In genomic region chr4:48141048-48141447, GRCh38 we compare ENCODE assay signal across 8 cellular contexts. TPM values are rescaled to one million over a fixed set of nuclear protein-coding genes. Genes with fewer than 3 reads are reported as not detected.
DNase-seq lines count a peak whose midpoint lies in the region; ATAC-seq and TF ChIP-seq lines count a peak whose summit lies in the region.

No MANE protein-coding gene starts in this region.

- H3K4me1 Mint-ChIP-seq in endodermal cell: peaks cover 1% of the 10 kb centered on the region
- H3K4me1 Mint-ChIP-seq in natural killer cell treated with Interleukin-12 subunit alpha and Interleukin-12 subunit beta and Interleukin-15 and Interleukin-18, amount 100 ng/mL, for 72 hours (ENCODE audit: low read depth in 2 of 2): peaks cover 35 to 48% of the 10 kb centered on the region in 2 donors

- 51% methylated on average over 2 of the region's 2 CpGs; no CpG with 5 or more reads in 1 of the 2 experiments for WGBS in endodermal cell (ENCODE audit: insufficient coverage in 1 of 2, insufficient read length in 1 of 2), 2 experiments

- H3K27me3 ChIP-seq in endodermal cell (ENCODE audit: control insufficient read depth, insufficient read depth, low read length, poor library complexity, severe bottlenecking): no peaks in the 10 kb centered on the region

- H3K9me3 ChIP-seq in endodermal cell (ENCODE audit: control insufficient read depth, low read length): no peaks in the 10 kb centered on the region

- H3K9ac ChIP-seq in endodermal cell (ENCODE audit: extremely low read depth, low read length, poor library complexity, severe bottlenecking): no peak overlapping the region

- no peaks in the 10 kb centered on the region for H3K27me3 Mint-ChIP-seq in endodermal cell (ENCODE audit: insufficient read depth)
- no peaks in the 10 kb centered on the region for H3K27me3 Mint-ChIP-seq in natural killer cell treated with Interleukin-12 subunit alpha and Interleukin-12 subunit beta and Interleukin-15 and Interleukin-18, amount 100 ng/mL, for 72 hours

- DNase-seq in DMS79 treated with DMSO at 0.1 percent for 48 hours (lab: John Stamatoyannopoulos, UW) (peak; percentile 8), DMS79 (lab: John Stamatoyannopoulos, UW) (no peak), HT-29 (ENCODE audit: low spot score) (peak; percentile 61), OCI-M1 (lab: John Stamatoyannopoulos, UW) (peak; percentile 62), endodermal cell (no peak), C1 segment of cervical spinal cord (lab: John Stamatoyannopoulos, UW) (no peak)
- no peak for DNase-seq in natural killer cell treated with Interleukin-12 subunit alpha and Interleukin-12 subunit beta and Interleukin-15 and Interleukin-18, amount 100 ng/mL, for 72 hours (ENCODE audit: low spot score)

- peak; percentile 74 to 77 for ATAC-seq in natural killer cell treated with Interleukin-12 subunit alpha and Interleukin-12 subunit beta and Interleukin-15 and Interleukin-18, amount 100 ng/mL, for 72 hours
- no peak for ATAC-seq in GM18498 (IDR thresholded peaks at IDR 0.05; ENCODE audit: unreplicated experiment)

- no peak overlapping the region for H3K27ac ChIP-seq in endodermal cell (ENCODE audit: low read depth, low read length)

- H3K4me1 ChIP-seq in endodermal cell (ENCODE audit: control insufficient read depth, insufficient read depth, low read length): no peaks in the 10 kb centered on the region

- H3K36me3 Mint-ChIP-seq in endodermal cell (ENCODE audit: low read depth): peaks cover 17% of the 10 kb centered on the region
- no peaks in the 10 kb centered on the region for H3K36me3 Mint-ChIP-seq in natural killer cell treated with Interleukin-12 subunit alpha and Interleukin-12 subunit beta and Interleukin-15 and Interleukin-18, amount 100 ng/mL, for 72 hours

- H3K36me3 ChIP-seq in endodermal cell (ENCODE audit: control insufficient read depth, insufficient read depth, low read length): no peaks in the 10 kb centered on the region

- H3K9me3 Mint-ChIP-seq in endodermal cell: no peaks in the 10 kb centered on the region
- H3K9me3 Mint-ChIP-seq in natural killer cell treated with Interleukin-12 subunit alpha and Interleukin-12 subunit beta and Interleukin-15 and Interleukin-18, amount 100 ng/mL, for 72 hours: no peaks in the 10 kb centered on the region

- TF ChIP-seq CTCF in endodermal cell (conservative IDR thresholded peaks at IDR 0.05): peak; percentile 84

- H3K27ac Mint-ChIP-seq in endodermal cell: no peak overlapping the region
- no peak overlapping the region for H3K27ac Mint-ChIP-seq in natural killer cell treated with Interleukin-12 subunit alpha and Interleukin-12 subunit beta and Interleukin-15 and Interleukin-18, amount 100 ng/mL, for 72 hours

- H3K4me3 ChIP-seq in endodermal cell (ENCODE audit: low read length): no peak overlapping the region

- H3K4me3 Mint-ChIP-seq in endodermal cell: no peak overlapping the region
- H3K4me3 Mint-ChIP-seq in natural killer cell treated with Interleukin-12 subunit alpha and Interleukin-12 subunit beta and Interleukin-15 and Interleukin-18, amount 100 ng/mL, for 72 hours: no peak overlapping the region

RNA-seq across cellular contexts. Expression of gene TXK, which starts 7.0 kb away (rescaled TPM):
- 0.89 and 1.7 TPM in 2 replicates for total RNA-seq in HT-29 (2014; rRNA removed; shearing (Covaris generic))
- under 1 TPM; 0.66 to 0.68 TPM for total RNA-seq in endodermal cell
- polyA plus RNA-seq in endodermal cell (2013, experiment 1 of 2): not detected
- 0.12 TPM for polyA plus RNA-seq in endodermal cell (2013, experiment 2 of 2)
- total RNA-seq in natural killer cell treated with Interleukin-12 subunit alpha and Interleukin-12 subunit beta and Interleukin-15 and Interleukin-18, amount 100 ng/mL, for 72 hours: 10 to 100 TPM; 26.1 to 60.2 TPM

Comparison
In these comparisons a context has a peak if more than half of its experiments do, and no peak if none do; other contexts are left out.
1. DNase-seq: peak in DMS79 treated with DMSO at 0.1 percent for 48 hours (single experiment), HT-29 (single experiment) and OCI-M1 (single experiment); none in DMS79 (single experiment), endodermal cell (single experiment), natural killer cell treated with Interleukin-12 subunit alpha and Interleukin-12 subunit beta and Interleukin-15 and Interleukin-18, amount 100 ng/mL, for 72 hours (single experiment) and C1 segment of cervical spinal cord (0 of 14).
2. RNA of gene TXK, which starts 7.0 kb away (total RNA-seq): 26.1 to 60.2 TPM in natural killer cell treated with Interleukin-12 subunit alpha and Interleukin-12 subunit beta and Interleukin-15 and Interleukin-18, amount 100 ng/mL, for 72 hours; 0.89 to 1.7 TPM in HT-29 and 0.66 to 0.68 TPM in endodermal cell; every median in the first group is over 10 times any median in the second.